ENCODE assay signal across 1 cellular context in genomic region chr18:64082054-64082453, GRCh38.
TF ChIP-seq lines count a peak whose summit lies in the region.

No MANE protein-coding gene starts in this region.

TF ChIP-seq in GM12878, 131 proteins besides CTCF, POLR2A, EP300 and RAD21 (continued from another document):
- no peak for TF ChIP-seq CHD2 (IDR thresholded peaks at IDR 0.05; ENCODE audit: borderline replicate concordance, low read depth, low read length)
- TF ChIP-seq FOXM1 (IDR thresholded peaks at IDR 0.05; ENCODE audit: low read depth, low read length) = no peak
